Comparison of ENCODE assay signal across 30 cellular contexts in genomic region chr22:31544481-31545480, GRCh38. TPM values are rescaled to one million over a fixed set of nuclear protein-coding genes. Genes with fewer than 3 reads are reported as not detected.
DNase-seq lines count a peak whose midpoint lies in the region; ATAC-seq and TF ChIP-seq lines count a peak whose summit lies in the region.
"Had no signal": no experiment of that assay in that cellular context is flagged by ENCODE, and none has a peak within 500 bp of the region (broad histone marks: within the 10 kb centered on the region; RNA-seq: fewer than 3 reads in every experiment).

No MANE protein-coding gene starts in this region.

- intact Hi-C loops in MCF 10A (cut with micrococcal nuclease) (no loop called here), mammary epithelial cell (cut with micrococcal nuclease) (no loop called here), thyroid gland (cut with DNase I) (no loop called here)

- no peaks in the 10 kb centered on the region for H3K27me3 ChIP-seq in mammary epithelial cell (ENCODE audit: insufficient read depth, low read length)
- H3K27me3 ChIP-seq in thyroid gland = no peaks in the 10 kb centered on the region
- H3K27me3 ChIP-seq: stomach, vagina had no signal

- no peaks in the 10 kb centered on the region for H3K27me3 Mint-ChIP-seq in MCF 10A (ENCODE audit: insufficient read depth, unreplicated experiment)
- H3K27me3 Mint-ChIP-seq: B cell, T-helper 17 cell had no signal

- dilution Hi-C loops in mammary epithelial cell (cut with HindIII; ENCODE audit: low sequenced_read_pairs) = loop anchor here (5.0 kb wide), 2 partner anchors 58 to 77 kb away; no protein-coding TSS in a partner anchor

- peak; percentile 47 for DNase-seq in MCF 10A (ENCODE audit: unreplicated experiment)
- DNase-seq in mammary epithelial cell = no peak
- DNase-seq in LHCN-M2 (ENCODE audit: low read depth) = peak; percentile 29
- peak; percentile 11 for DNase-seq in fibroblast of mammary gland (ENCODE audit: low read depth)
- peak; percentile 32 to 49 for DNase-seq in thyroid gland
- DNase-seq in SIG-M5 treated with dmso at 0.1 percent for 504 hours (lab: John Stamatoyannopoulos, UW; ENCODE audit: unreplicated experiment) = no peak
- no peak for DNase-seq in SW 1271 (lab: John Stamatoyannopoulos, UW)
- DNase-seq: activated CD4-positive, alpha-beta T cell treated with anti-CD3 and anti-CD28 coated beads, Interleukin-2, amount 50 U/mL, for 48 hours; activated CD4-positive, CD25-positive, alpha-beta regulatory T cell treated with anti-CD3 and anti-CD28 coated beads, Interleukin-2, amount 50 U/mL, for 72 hours; activated gamma-delta T cell treated with Interleukin-2 at 50 U/mL for 16 hours; caudate nucleus; DMS79; effector CD8-positive, alpha-beta T cell; glutamatergic neuron; left ventricle myocardium inferior; NCI-H1417; NCI-H2029 treated with DMSO at 0.1 percent for 48 hours; NCI-H226; NCI-H526 treated with DMSO at 0.1 percent for 48 hours; NK-92 treated with Interleukin-12 subunit alpha and Interleukin-12 subunit beta, amount 100 ng/mL, for 24 hours; SK-N-SH; stimulated activated CD8-positive, alpha-beta memory T cell treated with anti-CD3 and anti-CD28 coated beads, Interleukin-4, amount 100 ng/mL, for 48 hours; stomach; T-helper 17 cell had no signal

- no peaks in the 10 kb centered on the region for H4K20me1 ChIP-seq in mammary epithelial cell (ENCODE audit: insufficient read depth, low read length)

- H3K27ac ChIP-seq in mammary epithelial cell (ENCODE audit: insufficient read depth, low read depth, low read length) (no peak overlapping the region), thyroid gland (no peak overlapping the region)
- H3K27ac ChIP-seq: coronary artery, epithelial cell of prostate, left ventricle myocardium inferior, stomach, vagina had no signal

- H3K27ac Mint-ChIP-seq in MCF 10A (ENCODE audit: low read depth, unreplicated experiment) = no peak overlapping the region
- H3K27ac Mint-ChIP-seq: B cell, T-helper 17 cell had no signal

- H3K9me3 ChIP-seq in mammary epithelial cell (replicated peaks; ENCODE audit: insufficient read depth, low read length) (no peaks in the 10 kb centered on the region), thyroid gland (no peaks in the 10 kb centered on the region)
- H3K9me3 ChIP-seq: left ventricle myocardium inferior, SK-N-SH, stomach, vagina had no signal

- no peaks in the 10 kb centered on the region for H3K79me2 ChIP-seq in mammary epithelial cell (ENCODE audit: insufficient read depth, low read length)

- H3K4me3 ChIP-seq in mammary epithelial cell (replicated peaks in 1 of 3; ENCODE audit: insufficient read depth in 1 of 3, low read depth in 2 of 3, low read length in 3 of 3) (no peak overlapping the region), fibroblast of mammary gland (ENCODE audit: control insufficient read depth, low read depth, low read length) (no peak overlapping the region), thyroid gland (replicated peaks in 1 of 3) (no peak overlapping the region)
- H3K4me3 ChIP-seq: coronary artery, left ventricle myocardium inferior, stomach, vagina had no signal

- no peak for TF ChIP-seq CTCF in MCF 10A (IDR thresholded peaks at IDR 0.05; ENCODE audit: unreplicated experiment)
- no peak for TF ChIP-seq CTCF in mammary epithelial cell (conservative IDR thresholded peaks at IDR 0.05 in 1 of 2, IDR thresholded peaks at IDR 0.05 in 1 of 2; ENCODE audit: extremely low read depth in 1 of 2, insufficient read depth in 1 of 2, low read depth in 1 of 2, low read length in 2 of 2)
- no peak for TF ChIP-seq CTCF in fibroblast of mammary gland (conservative IDR thresholded peaks at IDR 0.05; ENCODE audit: control insufficient read depth, insufficient read depth, low read depth, low read length)
- no peak for TF ChIP-seq CTCF in thyroid gland (IDR thresholded peaks at IDR 0.05)

- no peak for ATAC-seq in HG02610 (IDR thresholded peaks at IDR 0.05; ENCODE audit: unreplicated experiment)
- ATAC-seq: sciatic nerve, T-helper 17 cell had no signal

- H3K4me3 Mint-ChIP-seq in MCF 10A (ENCODE audit: unreplicated experiment) = no peak overlapping the region
- H3K4me3 Mint-ChIP-seq: B cell, T-helper 17 cell had no signal

- no peaks in the 10 kb centered on the region for H3K4me1 Mint-ChIP-seq in MCF 10A (ENCODE audit: insufficient read depth, unreplicated experiment)
- H3K4me1 Mint-ChIP-seq: B cell had no signal

- CTCF ChIA-PET in MCF 10A (lab: Yijun Ruan, JAX) = interaction anchor here (0.6 to 1.7 kb wide), 6 partner anchors 11 to 185 kb away, joined by 3 to 10 read pairs (median 3); no protein-coding TSS in a partner anchor
- CTCF ChIA-PET in mammary epithelial cell (lab: Charles Lee; ENCODE audit: low non-redundant PET) = no interaction called here

- H3K36me3 Mint-ChIP-seq in MCF 10A (ENCODE audit: insufficient read depth, unreplicated experiment) = peaks cover 28% of the 10 kb centered on the region

- TF ChIP-seq POLR2A in thyroid gland (IDR thresholded peaks at IDR 0.05) = no peak

- in situ Hi-C loops in mammary epithelial cell (cut with MboI; ENCODE audit: low sequenced_read_pairs in 2 of 2) = no loop called here

- H3K36me3 ChIP-seq in mammary epithelial cell (ENCODE audit: insufficient read depth, low read length) = no peaks in the 10 kb centered on the region
- H3K36me3 ChIP-seq in thyroid gland = no peaks in the 10 kb centered on the region
- H3K36me3 ChIP-seq: vagina had no signal

- H3K4me2 ChIP-seq in mammary epithelial cell (ENCODE audit: insufficient read depth, low read depth, low read length) = no peak overlapping the region
- H3K4me2 ChIP-seq: SK-N-SH had no signal

- no peak overlapping the region for H3K9ac ChIP-seq in mammary epithelial cell (ENCODE audit: insufficient read depth, low read length)
- H3K9ac ChIP-seq: SK-N-SH had no signal

- POLR2A ChIA-PET in MCF 10A (lab: Yijun Ruan, JAX) = interaction anchor here (0.7 to 1.9 kb wide), 8 partner anchors 10 to 138 kb away, joined by 3 to 12 read pairs (median 4); no protein-coding TSS in a partner anchor

- no peak overlapping the region for H2AFZ ChIP-seq in mammary epithelial cell (ENCODE audit: low read depth, low read length)

- BruUV-seq in MCF 10A (replicated peaks; lab: Mats Ljungman, UMichigan) (no TSS peak), mammary epithelial cell (replicated peaks; lab: Mats Ljungman, UMichigan) (no TSS peak)

- H3K4me1 ChIP-seq in mammary epithelial cell (ENCODE audit: insufficient read depth, low read length) (no peaks in the 10 kb centered on the region), thyroid gland (no peaks in the 10 kb centered on the region)
- H3K4me1 ChIP-seq: left ventricle myocardium inferior, stomach, vagina had no signal

- 95% methylated on average over 15 of the region's 15 CpGs for WGBS in mammary epithelial cell (ENCODE audit: low coverage, missing lambda C conversion rate)
- WGBS in thyroid gland, 2 donors = 75 to 80% methylated on average over 15 of the region's 15 CpGs

- H3K9me3 Mint-ChIP-seq in MCF 10A (ENCODE audit: unreplicated experiment) = no peaks in the 10 kb centered on the region

RNA-seq across cellular contexts. Expression of gene SFI1, which starts 48.4 kb away (rescaled TPM):
- total RNA-seq in MCF 10A (2022) = 34.6 and 36.2 TPM in 2 replicates
- 10 to 100 TPM; 20.8 to 41.7 TPM for total RNA-seq in mammary epithelial cell
- 8.2 TPM for polyA plus RNA-seq in mammary epithelial cell
- 21.0 TPM for polyA minus RNA-seq in mammary epithelial cell
- 15.3 and 16.0 TPM in 2 replicates for total RNA-seq in LHCN-M2 (2014; rRNA removed)
- polyA plus RNA-seq in LHCN-M2 (2012) = 6.7 TPM
- 10 to 100 TPM; 31.1 to 57.6 (median 43.1) TPM for total RNA-seq in thyroid gland

RNA-seq across cellular contexts. Expression of gene EIF4ENIF1, which starts 55.1 kb away (rescaled TPM):
- total RNA-seq in MCF 10A (2022) = 25.6 and 31.1 TPM in 2 replicates
- total RNA-seq in mammary epithelial cell = 10 to 100 TPM; 10.2 to 23.7 TPM
- polyA plus RNA-seq in mammary epithelial cell = 13.5 TPM
- polyA minus RNA-seq in mammary epithelial cell = 54.3 TPM
- 11.9 and 12.3 TPM in 2 replicates for total RNA-seq in LHCN-M2 (2014; rRNA removed)
- polyA plus RNA-seq in LHCN-M2 (2012) = 14.0 TPM
- total RNA-seq in thyroid gland = 10 to 100 TPM; 15.7 to 21.2 (median 19.2) TPM

Comparison
In these comparisons a context has a peak if more than half of its experiments do, and no peak if none do; other contexts are left out.
1. DNase-seq: peak in MCF 10A (single experiment), LHCN-M2 (single experiment), fibroblast of mammary gland (single experiment) and thyroid gland (2 of 2); none in mammary epithelial cell (single experiment), SIG-M5 treated with dmso at 0.1 percent for 504 hours (single experiment) and SW 1271 (0 of 2).